In genomic region chr2:98514879-98515570, GRCh38 we compare ENCODE assay signal across 12 cellular contexts.
A peak's percentile ranks its signal among the peaks of the same experiment; 100 is the strongest.
DNase-seq lines count a peak whose midpoint lies in the region; ATAC-seq, FAIRE-seq and TF ChIP-seq lines count a peak whose summit lies in the region.
"Had no signal": no experiment of that assay in that cellular context is flagged by ENCODE, and none has a peak within 500 bp of the region (broad histone marks: within the 10 kb centered on the region; RNA-seq: fewer than 3 reads in every experiment).

No MANE protein-coding gene starts in this region.

- H4K20me1 ChIP-seq in astrocyte (ENCODE audit: insufficient read depth, low read length) = peaks cover 13% of the 10 kb centered on the region

- no peaks in the 10 kb centered on the region for H3K27me3 Mint-ChIP-seq in astrocyte (ENCODE audit: low read depth, unreplicated experiment)
- H3K27me3 Mint-ChIP-seq in naive thymus-derived CD4-positive, alpha-beta T cell = no peaks in the 10 kb centered on the region
- H3K27me3 Mint-ChIP-seq: IgD-negative memory B cell had no signal

- no peak for TF ChIP-seq POLR2A in body of pancreas (IDR thresholded peaks at IDR 0.05)

- H2AFZ ChIP-seq in astrocyte (ENCODE audit: low read depth, low read length) = no peak overlapping the region

- H3K27ac ChIP-seq in astrocyte (ENCODE audit: low read depth, low read length) (no peak overlapping the region), body of pancreas (no peak overlapping the region)
- no peak overlapping the region for H3K27ac ChIP-seq in naive thymus-derived CD4-positive, alpha-beta T cell (ENCODE audit: low read depth, low read length)
- H3K27ac ChIP-seq: tibial artery had no signal

- H3K79me2 ChIP-seq in astrocyte (ENCODE audit: insufficient read depth, low read length) = peaks cover 5% of the 10 kb centered on the region

- intact Hi-C loops in naive thymus-derived CD4-positive, alpha-beta T cell (cut with micrococcal nuclease) = loop anchor here (5.0 kb wide), 2 partner anchors 33 to 1878 kb away; partner anchors contain the start of gene KANSL3 (in 1 of the 2)
- intact Hi-C loops in body of pancreas (cut with DNase I) = no loop called here

- FAIRE-seq in astrocyte (lab: Jason Lieb, UNC) = no peak
- FAIRE-seq: endometrium had no signal

- ATAC-seq in HG03432 (IDR thresholded peaks at IDR 0.05; ENCODE audit: unreplicated experiment) (peak; percentile 55), body of pancreas (no peak), GM18861 (IDR thresholded peaks at IDR 0.05; ENCODE audit: unreplicated experiment) (no peak)
- peak; percentile 51 for ATAC-seq in naive thymus-derived CD4-positive, alpha-beta T cell

- TF ChIP-seq CTCF in astrocyte (IDR thresholded peaks at IDR 0.05; ENCODE audit: insufficient read depth, low read depth, low read length) = no peak
- TF ChIP-seq CTCF in body of pancreas (IDR thresholded peaks at IDR 0.05) = no peak

- H3K9me3 ChIP-seq in astrocyte (ENCODE audit: insufficient read depth, low read depth, low read length) (no peaks in the 10 kb centered on the region), body of pancreas (no peaks in the 10 kb centered on the region)
- H3K9me3 ChIP-seq in naive thymus-derived CD4-positive, alpha-beta T cell (ENCODE audit: control insufficient read depth in 2 of 3, low read length in 3 of 3) = no peaks in the 10 kb centered on the region
- H3K9me3 ChIP-seq: tibial artery had no signal

- peaks cover 6% of the 10 kb centered on the region for H3K36me3 Mint-ChIP-seq in astrocyte (ENCODE audit: low read depth, unreplicated experiment)
- peaks cover 0 to 15% (median 4%) of the 10 kb centered on the region in 5 donors for H3K36me3 Mint-ChIP-seq in naive thymus-derived CD4-positive, alpha-beta T cell

- CTCF ChIA-PET in naive thymus-derived CD4-positive, alpha-beta T cell (lab: Charles Lee) = interaction anchor here (1.1 to 1.9 kb wide), 5 partner anchors 35 to 104 kb away, joined by 3 to 9 read pairs (median 3); no protein-coding TSS in a partner anchor

- H3K4me3 ChIP-seq in astrocyte (ENCODE audit: insufficient read depth, low read depth, low read length) = no peak overlapping the region
- no peak overlapping the region for H3K4me3 ChIP-seq in naive thymus-derived CD4-positive, alpha-beta T cell (ENCODE audit: low read length)
- H3K4me3 ChIP-seq in body of pancreas = no peak overlapping the region
- H3K4me3 ChIP-seq: tibial artery had no signal

- H3K4me2 ChIP-seq in astrocyte (ENCODE audit: low read length) = no peak overlapping the region

- H3K27me3 ChIP-seq in astrocyte (ENCODE audit: insufficient read depth, low read length) (no peaks in the 10 kb centered on the region), body of pancreas (no peaks in the 10 kb centered on the region)
- no peaks in the 10 kb centered on the region for H3K27me3 ChIP-seq in naive thymus-derived CD4-positive, alpha-beta T cell (ENCODE audit: control insufficient read depth in 2 of 2, insufficient read depth in 2 of 2, low read length in 2 of 2)
- H3K27me3 ChIP-seq: tibial artery had no signal

- H3K4me1 ChIP-seq in astrocyte (ENCODE audit: insufficient read depth, low read length) = peaks cover 3% of the 10 kb centered on the region
- peaks cover 45 to 70% of the 10 kb centered on the region in 2 donors for H3K4me1 ChIP-seq in naive thymus-derived CD4-positive, alpha-beta T cell (ENCODE audit: control insufficient read depth in 2 of 2, insufficient read depth in 2 of 2, low read length in 2 of 2)
- H3K4me1 ChIP-seq in body of pancreas = peaks cover 5% of the 10 kb centered on the region

- DNase-seq in Daoy (ENCODE audit: low read depth) (peak; percentile 40), astrocyte (ENCODE audit: low read depth) (peak; percentile 41), NCI-H2171 (lab: John Stamatoyannopoulos, UW) (no peak), body of pancreas (no peak), HUDEP-2 (lab: John Stamatoyannopoulos, UW; ENCODE audit: unreplicated experiment in 76 of 76) (no peak)
- DNase-seq in naive thymus-derived CD4-positive, alpha-beta T cell = no peak
- DNase-seq: T-helper 9 cell had no signal

- POLR2A ChIA-PET in naive thymus-derived CD4-positive, alpha-beta T cell (lab: Charles Lee) = interaction anchor here (1.0 kb wide), 1 partner anchor 51 kb away, joined by 3 read pairs; no protein-coding TSS in a partner anchor

- H3K36me3 ChIP-seq in astrocyte (ENCODE audit: insufficient read depth, low read length) (no peaks in the 10 kb centered on the region), body of pancreas (replicated peaks in 1 of 2; ENCODE audit: insufficient read depth in 1 of 2, low read depth in 2 of 2) (no peaks in the 10 kb centered on the region)
- H3K36me3 ChIP-seq in naive thymus-derived CD4-positive, alpha-beta T cell (ENCODE audit: control insufficient read depth in 2 of 3, insufficient read depth in 3 of 3, low read length in 3 of 3) = peaks cover 0 to 6% (median 0%) of the 10 kb centered on the region in 3 experiments

- WGBS in body of pancreas, 2 donors = 73 to 87% methylated on average over 8 of the region's 8 CpGs

- no peak overlapping the region for H3K4me3 Mint-ChIP-seq in astrocyte (ENCODE audit: unreplicated experiment)
- H3K4me3 Mint-ChIP-seq in naive thymus-derived CD4-positive, alpha-beta T cell = peak overlapping the region in 6 of 10 donors; percentile 24 to 63 (median 40)

- H3K27ac Mint-ChIP-seq in astrocyte (ENCODE audit: unreplicated experiment) = peak overlapping the region; percentile 63
- H3K27ac Mint-ChIP-seq in naive thymus-derived CD4-positive, alpha-beta T cell = peak overlapping the region in 8 of 9 donors; percentile 38 to 88 (median 62)

- peaks cover 2% of the 10 kb centered on the region for H3K9me3 Mint-ChIP-seq in astrocyte (ENCODE audit: unreplicated experiment)
- no peaks in the 10 kb centered on the region for H3K9me3 Mint-ChIP-seq in naive thymus-derived CD4-positive, alpha-beta T cell
- H3K9me3 Mint-ChIP-seq: IgD-negative memory B cell had no signal

- peaks cover 14% of the 10 kb centered on the region for H3K4me1 Mint-ChIP-seq in astrocyte (ENCODE audit: low read depth, unreplicated experiment)
- H3K4me1 Mint-ChIP-seq in naive thymus-derived CD4-positive, alpha-beta T cell = peaks cover 55 to 91% (median 87%) of the 10 kb centered on the region in 7 donors

- H3K9ac ChIP-seq in astrocyte (ENCODE audit: low read length) = no peak overlapping the region

Comparison
In these comparisons a context has a peak if more than half of its experiments do, and no peak if none do; other contexts are left out.
1. DNase-seq: peak in Daoy (single experiment) and astrocyte (single experiment); none in naive thymus-derived CD4-positive, alpha-beta T cell (0 of 9), NCI-H2171 (single experiment), body of pancreas (0 of 4) and HUDEP-2 (0 of 76).
2. ATAC-seq: peak in HG03432 (single experiment) and naive thymus-derived CD4-positive, alpha-beta T cell (single experiment); none in body of pancreas (single experiment) and GM18861 (single experiment).